ENCODE assay signal across 8 cellular contexts in genomic region chr10:124388823-124389612, GRCh38. TPM values are rescaled to one million over a fixed set of nuclear protein-coding genes. Genes with fewer than 3 reads are reported as not detected.
A peak's percentile ranks its signal among the peaks of the same experiment; 100 is the strongest.
DNase-seq lines count a peak whose midpoint lies in the region; ATAC-seq, FAIRE-seq and TF ChIP-seq lines count a peak whose summit lies in the region.

No MANE protein-coding gene starts in this region.

- peaks cover 3 to 38% of the 10 kb centered on the region in 2 experiments; a peak in 4 of 5 replicates for H3K27me3 ChIP-seq in HepG2 (ENCODE audit: control insufficient read depth in 1 of 2, insufficient read depth in 2 of 2, low read length in 2 of 2)

- peak overlapping the region; percentile 53 for H3K4me3 Mint-ChIP-seq in dendritic cell treated with granulocyte-macrophage colony-stimulating factor and Interleukin-4, amounts not matched to agents 40 ng/mL and 50 ng/mL, for 4 days

- intact Hi-C loops in dendritic cell treated with granulocyte-macrophage colony-stimulating factor and Interleukin-4, amounts not matched to agents 40 ng/mL and 50 ng/mL, for 4 days (cut with micrococcal nuclease) = loop anchor here (1.0 to 10.0 kb wide), 3 partner anchors 134 to 395 kb away; no protein-coding TSS in a partner anchor
- intact Hi-C loops in HepG2 (cut with micrococcal nuclease; ENCODE audit: unreplicated experiment) = loop anchor here (1.0 to 5.0 kb wide), 3 partner anchors 92 to 395 kb away; no protein-coding TSS in a partner anchor

- H4K20me1 ChIP-seq in HepG2 (ENCODE audit: insufficient read depth, low read length) = no peaks in the 10 kb centered on the region

- peak overlapping the region in 2 of 3 experiments; percentile 10 to 58; a peak in 3 of 6 replicates for H3K4me3 ChIP-seq in HepG2 (replicated peaks in 1 of 3; ENCODE audit: insufficient read depth in 1 of 3, low read depth in 2 of 3, low read length in 3 of 3)

- DNase-seq in AG08395 (ENCODE audit: low spot score) = peak; percentile 100
- peak; percentile 29 for DNase-seq in NCI-H345 treated with DMSO at 0.1 percent for 48 hours (lab: John Stamatoyannopoulos, UW; ENCODE audit: unreplicated experiment)
- DNase-seq in activated CD4-positive, alpha-beta T cell treated with anti-CD3 and anti-CD28 coated beads, Interleukin-2, amount 50 U/mL, for 4 hours = peak; percentile 84 to 88
- peak; percentile 65 for DNase-seq in HepG2 (ENCODE audit: low spot score)
- peak; percentile 88 for DNase-seq in stimulated activated CD4-positive, alpha-beta T cell treated with anti-CD3 and anti-CD28 coated beads, Interleukin-1b, Interleukin-23, amount 100 ng/mL, for 48 hours

- peak; percentile 95 for TF ChIP-seq CTCF in HepG2 (CRISPR knock-in tag; IDR thresholded peaks at IDR 0.05)

- no peaks in the 10 kb centered on the region for H3K36me3 Mint-ChIP-seq in dendritic cell treated with granulocyte-macrophage colony-stimulating factor and Interleukin-4, amounts not matched to agents 40 ng/mL and 50 ng/mL, for 4 days (ENCODE audit: low read depth)

- POLR2A ChIA-PET in HepG2 (lab: Yijun Ruan, JAX) = interaction anchor here (1.0 kb wide), 3 partner anchors 30 to 395 kb away, joined by 3 to 6 read pairs (median 5); partner anchors contain the start of gene OAT

- peak; percentile 84 for ATAC-seq in GM18861 (IDR thresholded peaks at IDR 0.05; ENCODE audit: unreplicated experiment)
- peak; percentile 80 for ATAC-seq in HG03097 (IDR thresholded peaks at IDR 0.05; ENCODE audit: low FRiP score, unreplicated experiment)
- peak; percentile 91 for ATAC-seq in HepG2

- no TSS peak for BruUV-seq in HepG2 (replicated peaks; lab: Mats Ljungman, UMichigan)

- 9% methylated on average over 13 of the region's 74 CpGs for WGBS in HepG2 (ENCODE audit: low lambda C conversion rate)

- H3K27ac ChIP-seq in HepG2 (ENCODE audit: extremely low read length, insufficient read depth, low read length) = no peak overlapping the region

- in situ Hi-C loops in HepG2 (cut with HindIII; ENCODE audit: extremely low pct_ligation_motif_present, low pct_unique_long_range_greater_than_20kb) = loop anchor here (5.0 to 10.0 kb wide), 3 partner anchors 127 to 804 kb away; no protein-coding TSS in a partner anchor

- H3K79me2 ChIP-seq in HepG2 (ENCODE audit: insufficient read depth, low read length) = no peaks in the 10 kb centered on the region

- no peak for TF ChIP-seq POLR2A in HepG2 (IDR thresholded peaks at IDR 0.05; ENCODE audit: insufficient read depth in 1 of 2, low read depth in 2 of 2, low read length in 2 of 2)

- H3K4me2 ChIP-seq in HepG2 (ENCODE audit: low read depth, low read length) = peak overlapping the region; percentile 74

- no peak for TF ChIP-seq EP300 in HepG2 (IDR thresholded peaks at IDR 0.05; ENCODE audit: low read depth in 2 of 2, low read length in 2 of 2)
- TF ChIP-seq EP300 in HepG2 (CRISPR knock-in tag; IDR thresholded peaks at IDR 0.05; ENCODE audit: borderline replicate concordance) = no peak

- no peaks in the 10 kb centered on the region for H3K36me3 ChIP-seq in HepG2 (replicated peaks in 1 of 2; ENCODE audit: control insufficient read depth in 1 of 2, insufficient read depth in 2 of 2, low read length in 2 of 2)

- peaks cover 20% of the 10 kb centered on the region for H3K27me3 Mint-ChIP-seq in dendritic cell treated with granulocyte-macrophage colony-stimulating factor and Interleukin-4, amounts not matched to agents 40 ng/mL and 50 ng/mL, for 4 days

- CTCF ChIA-PET in HepG2 (lab: Yijun Ruan, JAX; ENCODE audit: low intra/inter-chr PET ratio, low total read pairs) = interaction anchor here (1.4 to 2.7 kb wide), 3 partner anchors 129 to 394 kb away, joined by 7 to 35 read pairs (median 9); no protein-coding TSS in a partner anchor

- H3K4me1 Mint-ChIP-seq in dendritic cell treated with granulocyte-macrophage colony-stimulating factor and Interleukin-4, amounts not matched to agents 40 ng/mL and 50 ng/mL, for 4 days (ENCODE audit: low read depth) = peaks cover 3% of the 10 kb centered on the region

- H3K4me1 ChIP-seq in HepG2 (ENCODE audit: insufficient read depth, low read length) = peaks cover 18% of the 10 kb centered on the region; the same call in 1 of the 2 replicates

- H2AFZ ChIP-seq in HepG2 (ENCODE audit: low read length) = no peak overlapping the region

- H3K9me3 ChIP-seq in HepG2 (ENCODE audit: low read length) = no peaks in the 10 kb centered on the region

- H3K27ac Mint-ChIP-seq in dendritic cell treated with granulocyte-macrophage colony-stimulating factor and Interleukin-4, amounts not matched to agents 40 ng/mL and 50 ng/mL, for 4 days = no peak overlapping the region

- FAIRE-seq in HepG2 (lab: Jason Lieb, UNC) = no peak

- peak; percentile 98 for TF ChIP-seq RAD21 in HepG2 (CRISPR knock-in tag; IDR thresholded peaks at IDR 0.05)

- peak overlapping the region; percentile 28; the same call in 1 of the 2 replicates for H3K9ac ChIP-seq in HepG2 (ENCODE audit: insufficient read depth, low read depth, low read length)

- no peaks in the 10 kb centered on the region for H3K9me3 Mint-ChIP-seq in dendritic cell treated with granulocyte-macrophage colony-stimulating factor and Interleukin-4, amounts not matched to agents 40 ng/mL and 50 ng/mL, for 4 days

TF ChIP-seq in HepG2, 621 proteins besides CTCF, POLR2A, EP300 and RAD21 (continues in another document):
- TF ChIP-seq HMG20A (CRISPR knock-in tag; IDR thresholded peaks at IDR 0.05; ENCODE audit: borderline replicate concordance) = no peak
- no peak for TF ChIP-seq ARID5B (CRISPR knock-in tag; IDR thresholded peaks at IDR 0.05)

RNA-seq across cellular contexts. Expression of gene OAT, which starts 29.7 kb away (rescaled TPM):
- total RNA-seq in HepG2 (2016; rRNA removed; fragmentation: Illumina TruSeq; extraction: Trizol) = 96.7 and 152 TPM in 2 replicates
- 10.4 and 13.0 TPM in 2 replicates for total RNA-seq in HepG2 (2016; cell fraction: cytosol; rRNA removed; fragmentation: Illumina TruSeq; extraction: Trizol; ENCODE audit: low read depth)
- 94.1 and 153 TPM in 2 replicates for total RNA-seq in HepG2 (2016; cell fraction: insoluble cytoplasmic fraction; rRNA removed; fragmentation: Illumina TruSeq; extraction: Trizol)
- total RNA-seq in HepG2 (2016; cell fraction: membrane; rRNA removed; fragmentation: Illumina TruSeq; extraction: Trizol) = 14.4 and 16.9 TPM in 2 replicates
- total RNA-seq in HepG2 (2016; cell fraction: nucleus; rRNA removed; fragmentation: Illumina TruSeq; extraction: Trizol) = 41.8 and 47.5 TPM in 2 replicates
- polyA plus RNA-seq in HepG2 (2011; rRNA removed) = 72.7 and 87.8 TPM in 2 replicates
- 51.4 and 77.1 TPM in 2 replicates for polyA plus RNA-seq in HepG2 (2011; cell fraction: cytosol; rRNA removed)
- polyA plus RNA-seq in HepG2 (2011; cell fraction: nucleus; rRNA removed) = 20.7 and 25.9 TPM in 2 replicates
- 48.6 and 50.0 TPM in 2 replicates for polyA plus RNA-seq in HepG2 (2012)
- 4.1 TPM in 2 replicates for polyA plus RNA-seq in HepG2 (2016; cell fraction: cytosol; fragmentation: Illumina TruSeq; extraction: Trizol; ENCODE audit: low read depth)
- 119 and 129 TPM in 2 replicates for polyA plus RNA-seq in HepG2 (2016; cell fraction: insoluble cytoplasmic fraction; fragmentation: Illumina TruSeq; extraction: Trizol; ENCODE audit: low read depth)
- polyA plus RNA-seq in HepG2 (2016; cell fraction: membrane; fragmentation: Illumina TruSeq; extraction: Trizol; ENCODE audit: low read depth) = 9.8 and 10.1 TPM in 2 replicates
- polyA plus RNA-seq in HepG2 (2016; cell fraction: nucleus; fragmentation: Illumina TruSeq; extraction: Trizol; ENCODE audit: insufficient read depth, low read depth) = 56.3 and 59.0 TPM in 2 replicates
- polyA minus RNA-seq in HepG2 (2011; rRNA and poly(A)+ RNA removed; ENCODE audit: low replicate concordance) = 28.4 and 56.2 TPM in 2 replicates
- 46.3 and 52.4 TPM in 2 replicates for polyA minus RNA-seq in HepG2 (2011; cell fraction: cytosol; rRNA and poly(A)+ RNA removed)
- polyA minus RNA-seq in HepG2 (2011; cell fraction: nucleus; rRNA and poly(A)+ RNA removed) = 28.8 and 40.4 TPM in 2 replicates

Comparison
In these comparisons a context has a peak if more than half of its experiments do, and no peak if none do; other contexts are left out.
1. DNase-seq: peak in every context shown above with its lines; median percentile 100 in AG08395; 88 in stimulated activated CD4-positive, alpha-beta T cell treated with anti-CD3 and anti-CD28 coated beads, Interleukin-1b, Interleukin-23, amount 100 ng/mL, for 48 hours; 86 in activated CD4-positive, alpha-beta T cell treated with anti-CD3 and anti-CD28 coated beads, Interleukin-2, amount 50 U/mL, for 4 hours; 65 in HepG2; 29 in NCI-H345 treated with DMSO at 0.1 percent for 48 hours.